In the genomic region with DNA sequence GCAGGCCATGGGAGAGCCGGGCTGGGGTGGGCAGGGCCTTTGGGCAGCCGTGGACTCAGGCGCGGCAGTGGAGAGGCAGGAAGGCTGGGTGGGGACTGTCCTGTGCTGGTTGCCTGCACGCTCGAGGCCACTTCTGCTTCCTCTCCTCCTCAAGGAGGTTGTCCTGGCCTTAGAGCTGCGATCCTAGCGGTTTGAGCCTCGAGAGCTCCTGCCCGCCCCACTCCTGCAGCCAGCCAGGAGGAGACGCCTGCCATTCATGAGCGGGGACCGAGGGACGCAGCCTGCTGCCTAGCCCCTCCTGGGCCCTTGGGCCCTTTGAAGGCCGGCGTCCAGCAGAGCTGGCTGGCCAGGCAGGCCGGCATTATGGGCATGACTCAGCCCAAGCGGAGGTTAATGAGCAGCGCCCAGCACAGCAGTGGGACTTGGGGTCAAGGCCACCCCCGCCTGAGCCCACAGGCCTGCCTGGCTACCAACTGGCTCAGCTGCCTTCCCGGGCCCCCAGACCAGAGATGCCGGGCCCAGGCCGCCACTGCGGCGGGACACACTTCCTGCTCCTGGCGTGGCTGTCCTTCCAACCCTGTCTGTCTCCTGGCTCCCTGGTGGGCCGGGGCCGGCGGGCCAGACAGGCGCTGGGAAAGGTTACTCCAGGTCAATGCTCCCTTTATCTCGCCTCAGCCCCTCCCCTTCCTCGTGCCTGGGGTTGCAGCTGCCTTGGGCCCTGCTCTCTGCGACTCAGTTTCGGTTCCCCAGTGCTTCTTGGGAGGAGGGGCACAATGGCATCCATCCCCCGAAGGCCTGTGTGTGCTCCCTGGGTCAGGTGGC, we compare ENCODE assay signal across 8 cellular contexts. TPM values are rescaled to one million over a fixed set of nuclear protein-coding genes. Genes with fewer than 3 reads are reported as not detected.
DNase-seq lines count a peak whose midpoint lies in the region; ATAC-seq and TF ChIP-seq lines count a peak whose summit lies in the region.

No MANE protein-coding gene starts in this region.

- DNase-seq in NCI-H1417 (lab: John Stamatoyannopoulos, UW), result peak in 2 of 3 experiments; percentile 44 to 67
- DNase-seq in NCI-H1417 treated with DMSO at 0.1 percent for 48 hours (lab: John Stamatoyannopoulos, UW), result no peak
- DNase-seq in UCSD-AML1 (lab: John Stamatoyannopoulos, UW; ENCODE audit: unreplicated experiment), result peak; percentile 47
- DNase-seq in endodermal cell, result peak; percentile 92
- peak; percentile 41 for DNase-seq in mucosa of gallbladder (ENCODE audit: low spot score)
- DNase-seq in upper lobe of left lung, result peak; percentile 81 to 88

- H3K9me3 ChIP-seq in KOPT-K1 (ENCODE audit: insufficient read depth, low read length, poor library complexity, severe bottlenecking) (no peaks in the 10 kb centered on the region), endodermal cell (ENCODE audit: control insufficient read depth, low read length) (peaks cover 10% of the 10 kb centered on the region), upper lobe of left lung (peaks cover 0 to 15% (median 0%) of the 10 kb centered on the region in 4 donors)

- peak overlapping the region; percentile 44 for H3K27ac Mint-ChIP-seq in endodermal cell

- WGBS in endodermal cell (ENCODE audit: insufficient coverage in 1 of 2, insufficient read length in 1 of 2), 2 experiments, result 26 to 60% methylated on average over 1 to 31 of the region's 35 CpGs
- whole genome bisulfite sequencing in upper lobe of left lung, 2 donors, result 52% methylated on average over 27 of the region's 35 CpGs; no CpG with 5 or more reads in 1 of the 2 donors

- ATAC-seq in GM21619 (IDR thresholded peaks at IDR 0.05; ENCODE audit: unreplicated experiment), result peak; percentile 45
- ATAC-seq in upper lobe of left lung (ENCODE audit: low FRiP score in 2 of 2), result peak; percentile 59 to 65

- H3K4me3 ChIP-seq in endodermal cell (ENCODE audit: low read length) (no peak overlapping the region), upper lobe of left lung (peak overlapping the region in 3 of 4 donors; percentile 17 to 82 (median 75))

- no peaks in the 10 kb centered on the region for H3K27me3 ChIP-seq in endodermal cell (ENCODE audit: control insufficient read depth, insufficient read depth, low read length, poor library complexity, severe bottlenecking)
- H3K27me3 ChIP-seq in upper lobe of left lung, result peaks cover 0 to 7% (median 0%) of the 10 kb centered on the region in 4 donors

- no peak for TF ChIP-seq EP300 in upper lobe of left lung (IDR thresholded peaks at IDR 0.05)

- TF ChIP-seq POLR2A in upper lobe of left lung (IDR thresholded peaks at IDR 0.05), result peak in 2 of 4 donors; percentile 32 to 53

- H3K36me3 ChIP-seq in KOPT-K1 (ENCODE audit: insufficient read depth, low read length), result peaks cover 26% of the 10 kb centered on the region
- H3K36me3 ChIP-seq in endodermal cell (ENCODE audit: control insufficient read depth, insufficient read depth, low read length), result peaks cover 14% of the 10 kb centered on the region
- peaks cover 0 to 4% (median 0%) of the 10 kb centered on the region in 4 donors for H3K36me3 ChIP-seq in upper lobe of left lung

- H3K9me3 Mint-ChIP-seq in endodermal cell, result peaks cover 66% of the 10 kb centered on the region

- no peaks in the 10 kb centered on the region for H3K27me3 Mint-ChIP-seq in endodermal cell (ENCODE audit: insufficient read depth)

- H3K27ac ChIP-seq in KOPT-K1 (ENCODE audit: low read depth, low read length, poor library complexity, severe bottlenecking) (peak overlapping the region; percentile 87), endodermal cell (ENCODE audit: low read depth, low read length) (peak overlapping the region; percentile 92), upper lobe of left lung (peak overlapping the region; percentile 86 to 91 (median 89))

- H3K4me3 Mint-ChIP-seq in endodermal cell, result peak overlapping the region; percentile 21

- H3K9ac ChIP-seq in endodermal cell (ENCODE audit: extremely low read depth, low read length, poor library complexity, severe bottlenecking), result no peak overlapping the region

- TF ChIP-seq CTCF in endodermal cell (conservative IDR thresholded peaks at IDR 0.05), result no peak
- TF ChIP-seq CTCF in upper lobe of left lung (IDR thresholded peaks at IDR 0.05), result no peak

- peaks cover 25% of the 10 kb centered on the region for H3K36me3 Mint-ChIP-seq in endodermal cell (ENCODE audit: low read depth)

- H3K4me1 Mint-ChIP-seq in endodermal cell, result peaks cover 15% of the 10 kb centered on the region

- H3K4me1 ChIP-seq in endodermal cell (ENCODE audit: control insufficient read depth, insufficient read depth, low read length), result peaks cover 8% of the 10 kb centered on the region
- H3K4me1 ChIP-seq in upper lobe of left lung, result peaks cover 41 to 50% (median 45%) of the 10 kb centered on the region in 4 donors

RNA-seq across cellular contexts. Expression of a gene that starts 1.8 kb away (rescaled TPM):
- total RNA-seq in endodermal cell (10 to 100 TPM; 17.9 to 18.2 TPM), mucosa of gallbladder (18.6 TPM), upper lobe of left lung (10 to 100 TPM in 5 of 6 donors, 1 to 10 TPM in 1; 9.8 to 28.1 (median 17.9) TPM)
- 12.6 TPM for polyA plus RNA-seq in endodermal cell (2013, experiment 1 of 2)
- polyA plus RNA-seq in endodermal cell (2013, experiment 2 of 2), result 15.8 TPM

RNA-seq across cellular contexts. Expression of a gene that starts 2.3 kb away (rescaled TPM):
- total RNA-seq in endodermal cell (100 to 1,000 TPM; 192 to 206 TPM), mucosa of gallbladder (221 TPM), upper lobe of left lung (100 to 1,000 TPM; 110 to 236 (median 132) TPM)
- 116 TPM for polyA plus RNA-seq in endodermal cell (2013, experiment 1 of 2)
- polyA plus RNA-seq in endodermal cell (2013, experiment 2 of 2), result 113 TPM

RNA-seq across cellular contexts. Expression of a gene that starts 37.6 kb away (rescaled TPM):
- total RNA-seq in endodermal cell (1 to 10 TPM; 1.1 TPM), mucosa of gallbladder (65.3 TPM), upper lobe of left lung (10 to 100 TPM in 1 of 6 donors, 1 to 10 TPM in 5; 1.3 to 21.0 (median 2.9) TPM)
- polyA plus RNA-seq in endodermal cell (2013, experiment 1 of 2), result 4.5 TPM
- polyA plus RNA-seq in endodermal cell (2013, experiment 2 of 2), result 2.6 TPM

RNA-seq across cellular contexts. Expression of a gene that starts 38.8 kb away (rescaled TPM):
- total RNA-seq in endodermal cell (100 to 1,000 TPM in 1 of 2 donors, 10 to 100 TPM in 1; 57.6 to 121 TPM), mucosa of gallbladder (165 TPM), upper lobe of left lung (1 to 10 TPM; 3.9 to 8.1 (median 6.1) TPM)
- 144 TPM for polyA plus RNA-seq in endodermal cell (2013, experiment 1 of 2)
- 117 TPM for polyA plus RNA-seq in endodermal cell (2013, experiment 2 of 2)

RNA-seq across cellular contexts. Expression of a gene that starts 52.9 kb away (rescaled TPM):
- total RNA-seq in endodermal cell (10 to 100 TPM in 1 of 2 donors, 1 to 10 TPM in 1; 2.8 to 12.9 TPM), mucosa of gallbladder (28.3 TPM), upper lobe of left lung (1 to 10 TPM in 1 of 6 donors, under 1 TPM in 1, not detected in 4; 0.47 to 5.2 TPM)
- 11.1 TPM for polyA plus RNA-seq in endodermal cell (2013, experiment 1 of 2)
- polyA plus RNA-seq in endodermal cell (2013, experiment 2 of 2), result 9.0 TPM
